In genomic region chr5:95858023-95858461, GRCh38 we compare ENCODE assay signal across 9 cellular contexts. TPM values are rescaled to one million over a fixed set of nuclear protein-coding genes. Genes with fewer than 3 reads are reported as not detected.
DNase-seq lines count a peak whose midpoint lies in the region; ATAC-seq lines count a peak whose summit lies in the region.
"Had no signal": no experiment of that assay in that cellular context is flagged by ENCODE, and none has a peak within 500 bp of the region (broad histone marks: within the 10 kb centered on the region; RNA-seq: fewer than 3 reads in every experiment).

No MANE protein-coding gene starts in this region.

- H3K4me1 Mint-ChIP-seq in activated T-helper 17 cell treated with anti-CD3 and anti-CD28 coated beads, Interleukin-2, amount 50 U/mL, for 72 hours = peaks cover 40% of the 10 kb centered on the region
- peaks cover 28 to 43% (median 41%) of the 10 kb centered on the region in 3 donors for H3K4me1 Mint-ChIP-seq in T-cell

- no peak for ATAC-seq in activated T-helper 17 cell treated with anti-CD3 and anti-CD28 coated beads, Interleukin-2, amount 50 U/mL, for 72 hours (replicated peaks)
- peak; percentile 53 for ATAC-seq in left ventricle myocardium superior
- ATAC-seq in T-cell (replicated peaks in 1 of 4) = no peak
- no peak for ATAC-seq in left colon
- ATAC-seq in GM19397 (IDR thresholded peaks at IDR 0.05; ENCODE audit: unreplicated experiment) = no peak

- H3K4me3 Mint-ChIP-seq in activated T-helper 17 cell treated with anti-CD3 and anti-CD28 coated beads, Interleukin-2, amount 50 U/mL, for 72 hours = peak overlapping the region; percentile 66
- H3K4me3 Mint-ChIP-seq in T-cell = no peak overlapping the region

- POLR2A ChIA-PET in T-cell (lab: Charles Lee) = no interaction called here

- H3K27me3 Mint-ChIP-seq in activated T-helper 17 cell treated with anti-CD3 and anti-CD28 coated beads, Interleukin-2, amount 50 U/mL, for 72 hours = no peaks in the 10 kb centered on the region
- peaks cover 9 to 15% of the 10 kb centered on the region in 2 donors for H3K27me3 Mint-ChIP-seq in T-cell

- peak overlapping the region; percentile 90 for H3K27ac Mint-ChIP-seq in activated T-helper 17 cell treated with anti-CD3 and anti-CD28 coated beads, Interleukin-2, amount 50 U/mL, for 72 hours
- H3K27ac Mint-ChIP-seq in T-cell = no peak overlapping the region

- CTCF ChIA-PET in T-cell (lab: Charles Lee) = interaction anchor here (0.8 to 5.4 kb wide), 10 partner anchors 10 to 482 kb away, joined by 3 to 42 read pairs (median 6); no protein-coding TSS in a partner anchor

- DNase-seq in GM03348 (ENCODE audit: low spot score) (peak; percentile 88), left ventricle myocardium superior (peak; percentile 52), skeletal muscle cell (ENCODE audit: low read depth) (peak; percentile 81), T-cell (no peak), left colon (no peak)
- no peak for DNase-seq in effector CD4-positive, alpha-beta T cell

- H3K9me3 Mint-ChIP-seq in activated T-helper 17 cell treated with anti-CD3 and anti-CD28 coated beads, Interleukin-2, amount 50 U/mL, for 72 hours = no peaks in the 10 kb centered on the region
- no peaks in the 10 kb centered on the region for H3K9me3 Mint-ChIP-seq in T-cell

- H3K36me3 Mint-ChIP-seq in activated T-helper 17 cell treated with anti-CD3 and anti-CD28 coated beads, Interleukin-2, amount 50 U/mL, for 72 hours (ENCODE audit: low read depth) = peaks cover 6% of the 10 kb centered on the region
- H3K36me3 Mint-ChIP-seq in T-cell = no peaks in the 10 kb centered on the region

- no peak overlapping the region for H3K4me3 ChIP-seq in skeletal muscle cell (ENCODE audit: low read depth, low read length)
- H3K4me3 ChIP-seq: mucosa of descending colon had no signal

- intact Hi-C loops in left ventricle myocardium superior (cut with micrococcal nuclease) (loop anchor here (5.0 to 10.0 kb wide), 2 partner anchors 97 to 479 kb away; no protein-coding TSS in a partner anchor), left colon (cut with DNase I, micrococcal nuclease) (loop anchor here (2.0 to 10.0 kb wide), 3 partner anchors 479 to 747 kb away; no protein-coding TSS in a partner anchor)

RNA-seq across cellular contexts. Expression of gene GLRX, which starts 35.5 kb away (rescaled TPM):
- 10 to 100 TPM; 45.1 to 62.3 TPM for total RNA-seq in activated T-helper 17 cell treated with anti-CD3 and anti-CD28 coated beads, Interleukin-2, amount 50 U/mL, for 72 hours
- total RNA-seq in left ventricle myocardium superior (106 TPM), T-cell (10 to 100 TPM; 27.6 to 73.3 (median 56.8) TPM), left colon (10 to 100 TPM; 82.4 to 91.9 TPM)

Comparison
In these comparisons a context has a peak if more than half of its experiments do, and no peak if none do; other contexts are left out.
1. DNase-seq: peak in GM03348 (single experiment), left ventricle myocardium superior (single experiment) and skeletal muscle cell (single experiment); none in effector CD4-positive, alpha-beta T cell (single experiment), T-cell (0 of 34) and left colon (0 of 2).